11 cellular contexts compared by ENCODE assay signal in genomic region chr6:44217332-44218143, GRCh38. TPM values are rescaled to one million over a fixed set of nuclear protein-coding genes. Genes with fewer than 3 reads are reported as not detected.
DNase-seq lines count a peak whose midpoint lies in the region; ATAC-seq lines count a peak whose summit lies in the region.
"Had no signal": no experiment of that assay in that cellular context is flagged by ENCODE, and none has a peak within 500 bp of the region (broad histone marks: within the 10 kb centered on the region; RNA-seq: fewer than 3 reads in every experiment).

No MANE protein-coding gene starts in this region.

- H3K27ac ChIP-seq in SJCRH30 (peak overlapping the region; percentile 94), rectal smooth muscle tissue (ENCODE audit: low read depth, low read length) (peak overlapping the region; percentile 85)

- intact Hi-C loops in left cardiac atrium (cut with DNase I): loop anchor here in 1 of 2 donors (5.0 kb wide), 1 partner anchor 45 kb away; no protein-coding TSS in a partner anchor

- ATAC-seq in left cardiac atrium: peak; percentile 1 to 29
- no peak for ATAC-seq in HG02763 (IDR thresholded peaks at IDR 0.05; ENCODE audit: unreplicated experiment)
- ATAC-seq in GM18868 (IDR thresholded peaks at IDR 0.05; ENCODE audit: unreplicated experiment): no peak

- H3K27me3 ChIP-seq in SJCRH30 (no peaks in the 10 kb centered on the region), rectal smooth muscle tissue (ENCODE audit: control insufficient read depth, insufficient read depth, low read length) (no peaks in the 10 kb centered on the region)

- H3K4me1 ChIP-seq in SJCRH30 (peaks cover 24% of the 10 kb centered on the region), rectal smooth muscle tissue (ENCODE audit: control insufficient read depth, insufficient read depth, low read length) (peaks cover 35% of the 10 kb centered on the region)

- no peaks in the 10 kb centered on the region for H3K9me3 ChIP-seq in SJCRH30 (replicated peaks)

- H3K9ac ChIP-seq in rectal smooth muscle tissue (ENCODE audit: low read length): no peak overlapping the region

- peak overlapping the region; percentile 65 for H3K4me3 ChIP-seq in SJCRH30
- H3K4me3 ChIP-seq in rectal smooth muscle tissue (ENCODE audit: low read length): no peak overlapping the region

- no peaks in the 10 kb centered on the region; the same call in 1 of the 2 replicates for H3K36me3 ChIP-seq in SJCRH30
- no peaks in the 10 kb centered on the region for H3K36me3 ChIP-seq in rectal smooth muscle tissue (ENCODE audit: control insufficient read depth, insufficient read depth, low read length)

- DNase-seq in DMS 273 treated with DMSO at 0.1 percent for 48 hours (lab: John Stamatoyannopoulos, UW) (peak; percentile 55), SJCRH30 (peak; percentile 66 to 74), left cardiac atrium (peak; percentile 59), mesenteric fat pad (ENCODE audit: low spot score) (no peak), NCI-H2196 treated with DMSO at 0.1 percent for 48 hours (lab: John Stamatoyannopoulos, UW; ENCODE audit: unreplicated experiment) (no peak)
- DNase-seq: activated CD4-positive, CD25-positive, alpha-beta regulatory T cell; EL; HCEC 1CT had no signal

RNA-seq across cellular contexts. Expression of gene MYMX, which starts 0.8 kb away (rescaled TPM):
- total RNA-seq in SJCRH30 (2014; rRNA removed; shearing (Covaris generic)): 106 and 116 TPM in 2 replicates
- total RNA-seq in left cardiac atrium: 1 to 10 TPM; 2.4 to 3.8 TPM
- total RNA-seq in mesenteric fat pad: 11.6 TPM

RNA-seq across cellular contexts. Expression of gene SLC29A1, which starts 5.9 kb away (rescaled TPM):
- total RNA-seq in SJCRH30 (2014; rRNA removed; shearing (Covaris generic)): 102 and 109 TPM in 2 replicates
- total RNA-seq in left cardiac atrium: 100 to 1,000 TPM; 115 to 130 TPM
- total RNA-seq in mesenteric fat pad: 205 TPM

RNA-seq across cellular contexts. Expression of gene HSP90AB1, which starts 29.4 kb away (rescaled TPM):
- total RNA-seq in SJCRH30 (2014; rRNA removed; shearing (Covaris generic)): 1,351 and 1,358 TPM in 2 replicates
- total RNA-seq in left cardiac atrium (100 to 1,000 TPM; 657 to 662 TPM), mesenteric fat pad (630 TPM)

RNA-seq across cellular contexts. Expression of gene SLC35B2, which starts 39.8 kb away (rescaled TPM):
- total RNA-seq in SJCRH30 (2014; rRNA removed; shearing (Covaris generic)): 27.8 and 28.5 TPM in 2 replicates
- 10 to 100 TPM; 23.3 to 29.9 TPM for total RNA-seq in left cardiac atrium
- total RNA-seq in mesenteric fat pad: 27.4 TPM

RNA-seq across cellular contexts. Expression of gene NFKBIE, which starts 47.8 kb away (rescaled TPM):
- total RNA-seq in SJCRH30 (2014; rRNA removed; shearing (Covaris generic)): 7.8 and 9.6 TPM in 2 replicates
- total RNA-seq in left cardiac atrium (1 to 10 TPM; 3.8 to 5.8 TPM), mesenteric fat pad (6.6 TPM)

Comparison
In these comparisons a context has a peak if more than half of its experiments do, and no peak if none do; other contexts are left out.
1. DNase-seq: peak in DMS 273 treated with DMSO at 0.1 percent for 48 hours (single experiment), SJCRH30 (2 of 2) and left cardiac atrium (single experiment); none in mesenteric fat pad (single experiment) and NCI-H2196 treated with DMSO at 0.1 percent for 48 hours (single experiment).
2. ATAC-seq: peak in left cardiac atrium (2 of 2); none in HG02763 (single experiment) and GM18868 (single experiment).